ENCODE assay signal across 8 cellular contexts in genomic region chr15:92070251-92070650, GRCh38.
DNase-seq lines count a peak whose midpoint lies in the region; ATAC-seq and TF ChIP-seq lines count a peak whose summit lies in the region.
"Not testable (repeated sequence)": the region's sequence is repeated elsewhere in the genome, so short reads cannot be mapped to it uniquely, and the experiment has no call there.

No MANE protein-coding gene starts in this region.

- not testable (repeated sequence) for H2BK5ac ChIP-seq in mesenchymal stem cell (ENCODE audit: low read depth, low read length, poor library complexity, severe bottlenecking)

- CTCF ChIA-PET in SK-N-SH (lab: Yijun Ruan, JAX), result interaction anchor here (1.4 kb wide), 1 partner anchor 768 kb away, joined by 4 read pairs; no protein-coding TSS in a partner anchor
- CTCF ChIA-PET in mammary epithelial cell (lab: Charles Lee; ENCODE audit: low non-redundant PET), result not testable (repeated sequence)

- not testable (repeated sequence) for H3F3A ChIP-seq in SK-N-SH (replicated peaks; ENCODE audit: insufficient read depth); smooth muscle cell (ENCODE audit: low read depth)

- H3K4me1 Mint-ChIP-seq in CD4-positive, CD25-positive, alpha-beta regulatory T cell, result peaks cover 15 to 69% (median 37%) of the 10 kb centered on the region in 4 donors
- H3K4me1 Mint-ChIP-seq in activated T-helper 17 cell treated with anti-CD3 and anti-CD28 coated beads, Interleukin-2, amount 50 U/mL, for 72 hours, result peaks cover 49% of the 10 kb centered on the region

- not testable (repeated sequence) for H4K20me1 ChIP-seq in SK-N-SH (ENCODE audit: insufficient read depth); mammary epithelial cell (ENCODE audit: insufficient read depth, low read length); smooth muscle cell (ENCODE audit: low read depth)

- dilution Hi-C loops in mammary epithelial cell (cut with HindIII; ENCODE audit: low sequenced_read_pairs), result not testable (repeated sequence)

- H3K4me3 ChIP-seq in CD4-positive, CD25-positive, alpha-beta regulatory T cell (ENCODE audit: low read depth, low read length); SK-N-SH (ENCODE audit: low read depth in 2 of 2, low read length in 1 of 2); mammary epithelial cell (replicated peaks in 1 of 3; ENCODE audit: insufficient read depth in 1 of 3, low read depth in 2 of 3, low read length in 3 of 3); smooth muscle cell: not testable (repeated sequence)
- H3K4me3 ChIP-seq in mesenchymal stem cell (ENCODE audit: insufficient read depth in 1 of 2, low read depth in 1 of 2, low read length in 2 of 2), result peak overlapping the region in 1 of 2 experiments; percentile 73
- H3K4me3 ChIP-seq in vagina, result peak overlapping the region in 1 of 2 donors; percentile 31

- H3K27me3 Mint-ChIP-seq in CD4-positive, CD25-positive, alpha-beta regulatory T cell; activated T-helper 17 cell treated with anti-CD3 and anti-CD28 coated beads, Interleukin-2, amount 50 U/mL, for 72 hours: not testable (repeated sequence)

- not testable (repeated sequence) for H3K9me3 ChIP-seq in CD4-positive, CD25-positive, alpha-beta regulatory T cell (ENCODE audit: control insufficient read depth in 2 of 2, low read length in 2 of 2); SK-N-SH; mammary epithelial cell (replicated peaks; ENCODE audit: insufficient read depth, low read length); mesenchymal stem cell (ENCODE audit: control insufficient read depth, low read length); smooth muscle cell (replicated peaks; ENCODE audit: low read depth); vagina

- POLR2A ChIA-PET in SK-N-SH (lab: Yijun Ruan, JAX), result not testable (repeated sequence)

- H3K4ac ChIP-seq in mesenchymal stem cell (ENCODE audit: low read depth in 1 of 2, low read length in 2 of 2), result not testable (repeated sequence)

- not testable (repeated sequence) for H3K18ac ChIP-seq in mesenchymal stem cell (ENCODE audit: low read depth in 1 of 2, low read length in 2 of 2)

- H3K23ac ChIP-seq in mesenchymal stem cell (ENCODE audit: low read length in 2 of 2), result not testable (repeated sequence)

- not testable (repeated sequence) for H3K27me3 ChIP-seq in CD4-positive, CD25-positive, alpha-beta regulatory T cell (ENCODE audit: control insufficient read depth, insufficient read depth, low read length); SK-N-SH (ENCODE audit: insufficient read depth); mammary epithelial cell (ENCODE audit: insufficient read depth, low read length); foreskin keratinocyte; mesenchymal stem cell (ENCODE audit: control insufficient read depth in 1 of 2, insufficient read depth in 1 of 2, low read length in 2 of 2); smooth muscle cell (ENCODE audit: low read depth); vagina

- not testable (repeated sequence) for H2BK12ac ChIP-seq in mesenchymal stem cell (ENCODE audit: low read length in 2 of 2)

- H3K36me3 Mint-ChIP-seq in CD4-positive, CD25-positive, alpha-beta regulatory T cell; activated T-helper 17 cell treated with anti-CD3 and anti-CD28 coated beads, Interleukin-2, amount 50 U/mL, for 72 hours (ENCODE audit: low read depth): not testable (repeated sequence)

- TF ChIP-seq RAD21 in SK-N-SH (IDR thresholded peaks at IDR 0.05; ENCODE audit: low read length), result not testable (repeated sequence)

- not testable (repeated sequence) for H3K36me3 ChIP-seq in CD4-positive, CD25-positive, alpha-beta regulatory T cell (ENCODE audit: control insufficient read depth, insufficient read depth, low read length); SK-N-SH (replicated peaks in 1 of 2; ENCODE audit: control insufficient read depth in 1 of 2, insufficient read depth in 2 of 2, low read length in 1 of 2); mammary epithelial cell (ENCODE audit: insufficient read depth, low read length); mesenchymal stem cell (ENCODE audit: control insufficient read depth in 1 of 2, insufficient read depth in 2 of 2, low read depth in 1 of 2, low read length in 2 of 2); smooth muscle cell (ENCODE audit: low read depth); vagina

- not testable (repeated sequence) for H3K27ac ChIP-seq in CD4-positive, CD25-positive, alpha-beta regulatory T cell (ENCODE audit: insufficient read depth, low read length, poor library complexity, severe bottlenecking); mesenchymal stem cell (ENCODE audit: low read length, poor library complexity, severe bottlenecking)
- H3K27ac ChIP-seq in SK-N-SH (ENCODE audit: low read depth in 2 of 2, low read length in 1 of 2) (peak overlapping the region in 1 of 2 experiments; percentile 91; a peak in 2 of 4 replicates), mammary epithelial cell (ENCODE audit: insufficient read depth, low read depth, low read length) (peak overlapping the region; percentile 45), foreskin keratinocyte (peak overlapping the region; percentile 98), smooth muscle cell (ENCODE audit: low read depth) (peak overlapping the region; percentile 67), vagina (peak overlapping the region; percentile 80)

- H3K4me1 ChIP-seq in CD4-positive, CD25-positive, alpha-beta regulatory T cell (ENCODE audit: control insufficient read depth, insufficient read depth, low read length, poor library complexity, severe bottlenecking), result peaks cover 17% of the 10 kb centered on the region
- H3K4me1 ChIP-seq in SK-N-SH (ENCODE audit: control insufficient read depth in 1 of 2, insufficient read depth in 2 of 2, low read depth in 1 of 2, low read length in 1 of 2) (peaks cover 13 to 23% of the 10 kb centered on the region in 2 experiments), mammary epithelial cell (ENCODE audit: insufficient read depth, low read length) (peaks cover 16% of the 10 kb centered on the region), foreskin keratinocyte (peaks cover 36% of the 10 kb centered on the region), vagina (peaks cover 53% of the 10 kb centered on the region)
- not testable (repeated sequence) for H3K4me1 ChIP-seq in mesenchymal stem cell (ENCODE audit: control insufficient read depth, insufficient read depth, low read depth, low read length); smooth muscle cell (ENCODE audit: low read depth)

- TF ChIP-seq CTCF in SK-N-SH (IDR thresholded peaks at IDR 0.05); mammary epithelial cell (conservative IDR thresholded peaks at IDR 0.05 in 1 of 2, IDR thresholded peaks at IDR 0.05 in 1 of 2; ENCODE audit: extremely low read depth in 1 of 2, insufficient read depth in 1 of 2, low read depth in 1 of 2, low read length in 2 of 2); foreskin keratinocyte (conservative IDR thresholded peaks at IDR 0.05); smooth muscle cell (IDR thresholded peaks at IDR 0.05; ENCODE audit: borderline replicate concordance, insufficient read depth, poor library complexity, severe bottlenecking); vagina (IDR thresholded peaks at IDR 0.05): not testable (repeated sequence)

- 95% methylated on average over 8 of the region's 8 CpGs for WGBS in SK-N-SH (ENCODE audit: low lambda C conversion rate)
- 92% methylated on average over 8 of the region's 8 CpGs for WGBS in mammary epithelial cell (ENCODE audit: low coverage, missing lambda C conversion rate)
- WGBS in mesenchymal stem cell, result 90% methylated on average over 7 of the region's 8 CpGs
- WGBS in smooth muscle cell (ENCODE audit: low lambda C conversion rate), result 93% methylated on average over 8 of the region's 8 CpGs

- not testable (repeated sequence) for H4K91ac ChIP-seq in mesenchymal stem cell (ENCODE audit: low read length)

- in situ Hi-C loops in mammary epithelial cell (cut with MboI; ENCODE audit: low sequenced_read_pairs in 2 of 2), result loop anchor here (10.0 to 25.0 kb wide), 4 partner anchors 205 to 775 kb away; no protein-coding TSS in a partner anchor

- H4K8ac ChIP-seq in mesenchymal stem cell (ENCODE audit: low read length), result not testable (repeated sequence)

- H3K9ac ChIP-seq in SK-N-SH (peak overlapping the region; percentile 37; the same call in 1 of the 2 replicates), mesenchymal stem cell (ENCODE audit: low read length) (peak overlapping the region; percentile 90)
- not testable (repeated sequence) for H3K9ac ChIP-seq in mammary epithelial cell (ENCODE audit: insufficient read depth, low read length); smooth muscle cell (ENCODE audit: low read depth)

- H3K4me2 ChIP-seq in SK-N-SH, result peak overlapping the region; percentile 67
- H3K4me2 ChIP-seq in mammary epithelial cell (ENCODE audit: insufficient read depth, low read depth, low read length); mesenchymal stem cell (ENCODE audit: low read length, poor library complexity, severe bottlenecking): not testable (repeated sequence)
- H3K4me2 ChIP-seq in smooth muscle cell, result peak overlapping the region; percentile 71

- intact Hi-C loops in mammary epithelial cell (cut with micrococcal nuclease), result not testable (repeated sequence)
- intact Hi-C loops in vagina (cut with DNase I), result loop anchor here (10.0 kb wide), 2 partner anchors 125 to 365 kb away; no protein-coding TSS in a partner anchor

- H2AFZ ChIP-seq in SK-N-SH (ENCODE audit: low read depth), result peak overlapping the region; percentile 75; the same call in 1 of the 2 replicates
- not testable (repeated sequence) for H2AFZ ChIP-seq in mammary epithelial cell (ENCODE audit: low read depth, low read length); mesenchymal stem cell (ENCODE audit: low read depth, low read length)
- peak overlapping the region; percentile 82 for H2AFZ ChIP-seq in smooth muscle cell (ENCODE audit: low read depth)

- not testable (repeated sequence) for BruUV-seq in mammary epithelial cell (replicated peaks; lab: Mats Ljungman, UMichigan)

- H3K27ac Mint-ChIP-seq in CD4-positive, CD25-positive, alpha-beta regulatory T cell, result peak overlapping the region in 2 of 3 donors; percentile 71 to 74
- peak overlapping the region; percentile 88 for H3K27ac Mint-ChIP-seq in activated T-helper 17 cell treated with anti-CD3 and anti-CD28 coated beads, Interleukin-2, amount 50 U/mL, for 72 hours

- not testable (repeated sequence) for H2BK120ac ChIP-seq in mesenchymal stem cell (ENCODE audit: low read depth, low read length)

- H3K9me3 Mint-ChIP-seq in CD4-positive, CD25-positive, alpha-beta regulatory T cell; activated T-helper 17 cell treated with anti-CD3 and anti-CD28 coated beads, Interleukin-2, amount 50 U/mL, for 72 hours: not testable (repeated sequence)

- not testable (repeated sequence) for H3K79me1 ChIP-seq in mesenchymal stem cell (replicated peaks; ENCODE audit: low read length, poor library complexity, severe bottlenecking)

- H3K9me2 ChIP-seq in SK-N-SH, result not testable (repeated sequence)

- H3K4me3 Mint-ChIP-seq in CD4-positive, CD25-positive, alpha-beta regulatory T cell, result peak overlapping the region in 3 of 4 donors; percentile 20 to 66 (median 34)
- H3K4me3 Mint-ChIP-seq in activated T-helper 17 cell treated with anti-CD3 and anti-CD28 coated beads, Interleukin-2, amount 50 U/mL, for 72 hours, result peak overlapping the region; percentile 85

- not testable (repeated sequence) for H3K14ac ChIP-seq in mesenchymal stem cell (ENCODE audit: low read length in 2 of 2)

- ATAC-seq in CD4-positive, CD25-positive, alpha-beta regulatory T cell (ENCODE audit: low read depth in 2 of 2); activated T-helper 17 cell treated with anti-CD3 and anti-CD28 coated beads, Interleukin-2, amount 50 U/mL, for 72 hours (replicated peaks): not testable (repeated sequence)
- ATAC-seq in foreskin keratinocyte, result peak; percentile 51

- DNase-seq in CD4-positive, CD25-positive, alpha-beta regulatory T cell; SK-N-SH; mammary epithelial cell; mesenchymal stem cell; smooth muscle cell (lab: John Stamatoyannopoulos, UW; ENCODE audit: unreplicated experiment); vagina (ENCODE audit: extremely low spot score in 2 of 2): not testable (repeated sequence)
- DNase-seq in foreskin keratinocyte, result peak in 1 of 2 donors; percentile 45

- H2AK5ac ChIP-seq in mesenchymal stem cell (ENCODE audit: low read length, severe bottlenecking), result not testable (repeated sequence)

- H2BK15ac ChIP-seq in mesenchymal stem cell (ENCODE audit: low read depth, poor library complexity, severe bottlenecking), result not testable (repeated sequence)

- TF ChIP-seq POLR2A in vagina (IDR thresholded peaks at IDR 0.05), result not testable (repeated sequence)

- not testable (repeated sequence) for H3K79me2 ChIP-seq in SK-N-SH (ENCODE audit: insufficient read depth); smooth muscle cell (ENCODE audit: low read depth)
- H3K79me2 ChIP-seq in mammary epithelial cell (ENCODE audit: insufficient read depth, low read length), result peaks cover 37% of the 10 kb centered on the region

- not testable (repeated sequence) for TF ChIP-seq EP300 in SK-N-SH (IDR thresholded peaks at IDR 0.05; ENCODE audit: borderline replicate concordance in 1 of 2, low read depth in 1 of 2, low read length in 1 of 2)
